8 cellular contexts compared by ENCODE assay signal in genomic region chr12:113980537-113981337, GRCh38. TPM values are rescaled to one million over a fixed set of nuclear protein-coding genes. Genes with fewer than 3 reads are reported as not detected.
DNase-seq lines count a peak whose midpoint lies in the region; ATAC-seq and TF ChIP-seq lines count a peak whose summit lies in the region.

No MANE protein-coding gene starts in this region.

- no peaks in the 10 kb centered on the region for H3K36me3 ChIP-seq in HCT116 (ENCODE audit: control insufficient read depth in 1 of 2, insufficient read depth in 2 of 2, low read length in 2 of 2)
- no peaks in the 10 kb centered on the region for H3K36me3 ChIP-seq in WERI-Rb-1
- H3K36me3 ChIP-seq in neutrophil: no peaks in the 10 kb centered on the region

- no peaks in the 10 kb centered on the region for H3K9me3 ChIP-seq in HCT116 (ENCODE audit: control insufficient read depth in 1 of 2, insufficient read depth in 1 of 2, low read depth in 1 of 2, low read length in 2 of 2)
- no peaks in the 10 kb centered on the region for H3K9me3 ChIP-seq in WERI-Rb-1 (ENCODE audit: severe bottlenecking)
- H3K9me3 ChIP-seq in neutrophil: no peaks in the 10 kb centered on the region

- ATAC-seq in HCT116 (peak; percentile 89), HG03025 (IDR thresholded peaks at IDR 0.05; ENCODE audit: low FRiP score, unreplicated experiment) (no peak), HG02678 (IDR thresholded peaks at IDR 0.05; ENCODE audit: unreplicated experiment) (no peak)

- TF ChIP-seq RAD21 in HCT116 (IDR thresholded peaks at IDR 0.05; ENCODE audit: low read depth): peak; percentile 97

- H3K27ac ChIP-seq in HCT116 (ENCODE audit: low read depth, low read length): no peak overlapping the region
- no peak overlapping the region for H3K27ac ChIP-seq in WERI-Rb-1
- H3K27ac ChIP-seq in neutrophil: no peak overlapping the region

- no peak overlapping the region for H3K4me2 ChIP-seq in HCT116 (ENCODE audit: low read length)

- POLR2A ChIA-PET in HCT116 (lab: Charles Lee): interaction anchor here (1.0 kb wide), 1 partner anchor 528 kb away, joined by 3 read pairs; no protein-coding TSS in a partner anchor

- CTCF ChIA-PET in HCT116 (lab: Charles Lee): interaction anchor here (0.6 to 2.9 kb wide), 27 partner anchors 11 to 1966 kb away, joined by 3 to 43 read pairs (median 5); partner anchors contain the start of genes RBM19 and TBX3

- no peaks in the 10 kb centered on the region for H3K9me2 ChIP-seq in HCT116 (ENCODE audit: insufficient read depth)

- H3K27me3 ChIP-seq in HCT116 (ENCODE audit: insufficient read depth, low read length): peaks cover 45% of the 10 kb centered on the region
- peaks cover 58% of the 10 kb centered on the region for H3K27me3 ChIP-seq in WERI-Rb-1 (ENCODE audit: insufficient read depth, low read depth, severe bottlenecking)
- peaks cover 7% of the 10 kb centered on the region for H3K27me3 ChIP-seq in neutrophil

- no TSS peak for BruUV-seq in HCT116 (replicated peaks; lab: Mats Ljungman, UMichigan)

- no peaks in the 10 kb centered on the region for H4K20me1 ChIP-seq in HCT116 (ENCODE audit: insufficient read depth)

- H3K4me1 ChIP-seq in HCT116 (ENCODE audit: control insufficient read depth in 1 of 2, insufficient read depth in 2 of 2, low read length in 2 of 2) (no peaks in the 10 kb centered on the region), neutrophil (ENCODE audit: control insufficient read depth in 1 of 2, insufficient read depth in 1 of 2, low read depth in 1 of 2, low read length in 1 of 2) (no peaks in the 10 kb centered on the region)

- no peak overlapping the region for H2AFZ ChIP-seq in HCT116 (ENCODE audit: low read depth, low read length, poor library complexity, severe bottlenecking)

- no peak overlapping the region for H3K9ac ChIP-seq in HCT116 (ENCODE audit: low read length)

- no peak for TF ChIP-seq POLR2A in HCT116 (IDR thresholded peaks at IDR 0.05; ENCODE audit: borderline replicate concordance, extremely low read depth, insufficient read depth, insufficient read length)

- no peaks in the 10 kb centered on the region for H3K79me2 ChIP-seq in HCT116 (ENCODE audit: insufficient read depth, low read length)

- peak; percentile 87 to 99 (median 89) for TF ChIP-seq CTCF in HCT116 (IDR thresholded peaks at IDR 0.05 in 2 of 3, conservative IDR thresholded peaks at IDR 0.05 in 1 of 3; ENCODE audit: borderline replicate concordance in 1 of 3, insufficient read depth in 1 of 3, low read depth in 2 of 3, low read length in 2 of 3)
- peak; percentile 83 for TF ChIP-seq CTCF in WERI-Rb-1 (IDR thresholded peaks at IDR 0.05; ENCODE audit: low read depth, low read length)
- no peak for TF ChIP-seq CTCF in fibroblast of pulmonary artery (IDR thresholded peaks at IDR 0.05; ENCODE audit: low read length, missing control alignments)
- peak; percentile 62 for TF ChIP-seq CTCF in neutrophil (IDR thresholded peaks at IDR 0.05)

- H3K4me3 ChIP-seq in HCT116 (replicated peaks in 1 of 2; ENCODE audit: low read depth in 1 of 2, low read length in 2 of 2) (no peak overlapping the region), WERI-Rb-1 (ENCODE audit: low read depth, low read length) (no peak overlapping the region), fibroblast of pulmonary artery (replicated peaks; ENCODE audit: low read depth, low read length) (no peak overlapping the region), neutrophil (ENCODE audit: low read depth in 1 of 2, low read length in 1 of 2) (no peak overlapping the region)

- DNase-seq in D341Med (ENCODE audit: low spot score): peak; percentile 73
- peak; percentile 61 for DNase-seq in HCT116 (ENCODE audit: low read depth, low spot score)
- DNase-seq in NCI-H2171 treated with DMSO at 0.1 percent for 48 hours (lab: John Stamatoyannopoulos, UW): peak; percentile 72
- DNase-seq in WERI-Rb-1: peak; percentile 35
- peak; percentile 84 for DNase-seq in fibroblast of pulmonary artery (ENCODE audit: low read depth)

- intact Hi-C loops in HCT116 (cut with micrococcal nuclease): loop anchor here (1.0 to 2.0 kb wide), 7 partner anchors 186 to 1937 kb away; no protein-coding TSS in a partner anchor

- RAD21 ChIA-PET in HCT116 (lab: Charles Lee; ENCODE audit: low non-redundant PET in 1 of 2, low total read pairs in 2 of 2, uncharacterized antibody in 2 of 2, unreplicated experiment in 2 of 2): interaction anchor here (0.8 to 1.1 kb wide), 3 partner anchors 12 to 528 kb away, joined by 3 to 9 read pairs (median 4); no protein-coding TSS in a partner anchor

TF ChIP-seq in HCT116, 20 proteins besides CTCF, POLR2A, EP300 and RAD21:
- TF ChIP-seq ATF3 (IDR thresholded peaks at IDR 0.05) (no peak), ZBTB33 (IDR thresholded peaks at IDR 0.05; ENCODE audit: extremely low read depth, insufficient replicate concordance, low read length) (no peak), MAX (IDR thresholded peaks at IDR 0.05) (no peak), SP1 (IDR thresholded peaks at IDR 0.05; ENCODE audit: low read depth) (no peak), CBX3 (IDR thresholded peaks at IDR 0.05; ENCODE audit: low read depth) (no peak), EZH2 (IDR thresholded peaks at IDR 0.05) (no peak)

RNA-seq across cellular contexts. Expression of gene RBM19, which starts 14.6 kb away (rescaled TPM):
- 30.7 TPM for total RNA-seq in HCT116 (2021; ENCODE audit: unreplicated experiment)
- polyA plus RNA-seq in HCT116 (2012): 6.7 and 8.4 TPM in 2 replicates
